8 cellular contexts compared by ENCODE assay signal in genomic region chr4:140048419-140049022, GRCh38.
DNase-seq lines count a peak whose midpoint lies in the region; ATAC-seq and TF ChIP-seq lines count a peak whose summit lies in the region.

No MANE protein-coding gene starts in this region.

- no peaks in the 10 kb centered on the region for H3K27me3 ChIP-seq in iPS-18a (ENCODE audit: control insufficient read depth, insufficient read depth, low read length)
- H3K27me3 ChIP-seq in spleen (replicated peaks in 1 of 7) = peaks cover 0 to 11% (median 0%) of the 10 kb centered on the region in 7 donors

- peaks cover 48% of the 10 kb centered on the region for H3K4me1 ChIP-seq in iPS-18a (ENCODE audit: control insufficient read depth, low read depth, low read length)
- H3K4me1 ChIP-seq in spleen = peaks cover 9 to 64% (median 39%) of the 10 kb centered on the region in 6 donors

- 6 to 14% (median 13%) methylated on average over 4 of the region's 4 CpGs for WGBS in spleen, 5 donors

- ATAC-seq in HG02973 (IDR thresholded peaks at IDR 0.05; ENCODE audit: unreplicated experiment) (no peak), GM21447 (IDR thresholded peaks at IDR 0.05; ENCODE audit: unreplicated experiment) (no peak)

- H3K9ac ChIP-seq in iPS-18a (ENCODE audit: low read length) = peak overlapping the region; percentile 54

- peak overlapping the region; percentile 82 for H3K27ac ChIP-seq in iPS-18a (ENCODE audit: low read length)
- H3K27ac ChIP-seq in spleen = peak overlapping the region; percentile 6 to 80 (median 66)

- DNase-seq in NCI-H1417 (lab: John Stamatoyannopoulos, UW) (peak in 2 of 3 experiments; percentile 54 to 82), NCI-H1417 treated with DMSO at 0.1 percent for 48 hours (lab: John Stamatoyannopoulos, UW) (no peak), spleen (no peak), NCI-H1694 (lab: John Stamatoyannopoulos, UW) (no peak)

- TF ChIP-seq CTCF in WI38 (IDR thresholded peaks at IDR 0.05; ENCODE audit: low read depth, low read length) = no peak
- no peak for TF ChIP-seq CTCF in spleen (IDR thresholded peaks at IDR 0.05 in 8 of 11, conservative IDR thresholded peaks at IDR 0.05 in 3 of 11)

- TF ChIP-seq POLR2A in spleen (IDR thresholded peaks at IDR 0.05) = no peak

- H3K36me3 ChIP-seq in iPS-18a (ENCODE audit: control insufficient read depth, low read depth, low read length) = no peaks in the 10 kb centered on the region
- no peaks in the 10 kb centered on the region for H3K36me3 ChIP-seq in spleen

- H3K9me3 ChIP-seq in iPS-18a (ENCODE audit: control insufficient read depth, low read depth, low read length) (no peaks in the 10 kb centered on the region), spleen (no peaks in the 10 kb centered on the region)

- H3K4me3 ChIP-seq in WI38 (ENCODE audit: low read depth, low read length) = peak overlapping the region; percentile 50
- peak overlapping the region; percentile 52 for H3K4me3 ChIP-seq in iPS-18a (ENCODE audit: low read length)
- peak overlapping the region in 7 of 8 donors; percentile 13 to 62 (median 29) for H3K4me3 ChIP-seq in spleen

- intact Hi-C loops in spleen (cut with DNase I; ENCODE audit: low total_unique reads) = no loop called here

Comparison
In these comparisons a context has a peak if more than half of its experiments do, and no peak if none do; other contexts are left out.
1. DNase-seq: peak in NCI-H1417 (2 of 3); none in NCI-H1417 treated with DMSO at 0.1 percent for 48 hours (single experiment), spleen (single experiment) and NCI-H1694 (single experiment).
2. Peak in every context shown above with its lines, with median percentiles within 50 percentile points of each other: H3K4me3 ChIP-seq.